Comparison of ENCODE assay signal across 22 cellular contexts in the genomic region with DNA sequence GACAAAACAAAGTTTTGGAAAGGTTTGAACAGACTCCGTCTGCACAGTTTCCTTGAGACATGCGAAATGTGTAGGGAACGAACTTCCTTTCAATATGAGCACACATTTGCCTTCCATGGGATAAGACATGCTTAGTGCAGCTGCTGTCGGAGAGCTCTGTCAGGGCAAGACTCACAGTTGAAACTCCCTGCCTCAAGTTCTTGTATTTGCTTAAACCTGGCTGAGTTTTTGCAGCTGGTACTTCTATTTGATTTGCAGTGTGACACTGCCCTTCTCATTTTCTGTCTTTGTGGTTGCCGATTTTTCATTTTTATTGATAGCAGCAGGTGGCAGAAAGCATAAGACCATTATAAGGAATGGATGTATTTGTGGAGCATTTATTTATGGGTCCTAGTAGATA. TPM values are rescaled to one million over a fixed set of nuclear protein-coding genes. Genes with fewer than 3 reads are reported as not detected.
DNase-seq lines count a peak whose midpoint lies in the region; ATAC-seq and TF ChIP-seq lines count a peak whose summit lies in the region.
"Had no signal": no experiment of that assay in that cellular context is flagged by ENCODE, and none has a peak within 500 bp of the region (broad histone marks: within the 10 kb centered on the region; RNA-seq: fewer than 3 reads in every experiment).

No MANE protein-coding gene starts in this region.

- no peaks in the 10 kb centered on the region for H3K27me3 Mint-ChIP-seq in MCF 10A (ENCODE audit: insufficient read depth, unreplicated experiment)
- H3K27me3 Mint-ChIP-seq: CD4-positive, alpha-beta memory T cell; progenitor cell of endocrine pancreas; stimulated activated naive CD8-positive, alpha-beta T cell treated with anti-CD3 and anti-CD28 coated beads, Interleukin-15, Interleukin-2, amounts not matched to agents 100 ng/mL and 50 ng/mL, for 24 hours had no signal

- H3K4me1 ChIP-seq in breast epithelium (no peaks in the 10 kb centered on the region), SJCRH30 (peaks cover 12% of the 10 kb centered on the region)
- H3K4me1 ChIP-seq: upper lobe of left lung had no signal

- CTCF ChIA-PET in MCF 10A (lab: Yijun Ruan, JAX) = interaction anchor here (0.5 to 1.0 kb wide), 5 partner anchors 11 to 138 kb away, joined by 3 to 4 read pairs (median 4); no protein-coding TSS in a partner anchor
- CTCF ChIA-PET in HEK293T (lab: Yijun Ruan, JAX) = no interaction called here

- no peaks in the 10 kb centered on the region for H3K9me3 Mint-ChIP-seq in MCF 10A (ENCODE audit: unreplicated experiment)
- H3K9me3 Mint-ChIP-seq: CD4-positive, alpha-beta memory T cell; stimulated activated naive CD8-positive, alpha-beta T cell treated with anti-CD3 and anti-CD28 coated beads, Interleukin-15, Interleukin-2, amounts not matched to agents 100 ng/mL and 50 ng/mL, for 24 hours had no signal

- H3K27ac ChIP-seq in breast epithelium (no peak overlapping the region), SJCRH30 (peak overlapping the region; percentile 87)
- H3K27ac ChIP-seq: upper lobe of left lung had no signal

- intact Hi-C loops in MCF 10A (cut with micrococcal nuclease) (no loop called here), breast epithelium (cut with DNase I; ENCODE audit: low total_unique reads) (loop anchor here (5.0 kb wide), 1 partner anchor 551 kb away; no protein-coding TSS in a partner anchor), left colon (cut with DNase I, micrococcal nuclease) (no loop called here)

- no peaks in the 10 kb centered on the region for H3K27me3 ChIP-seq in breast epithelium
- no peaks in the 10 kb centered on the region for H3K27me3 ChIP-seq in SJCRH30
- H3K27me3 ChIP-seq: upper lobe of left lung had no signal

- H3K4me3 ChIP-seq in breast epithelium (no peak overlapping the region), SJCRH30 (peak overlapping the region; percentile 47)
- H3K4me3 ChIP-seq: upper lobe of left lung had no signal

- no peak for TF ChIP-seq POLR2A in breast epithelium (IDR thresholded peaks at IDR 0.05)

- H3K9me3 ChIP-seq in breast epithelium (no peaks in the 10 kb centered on the region), SJCRH30 (replicated peaks) (no peaks in the 10 kb centered on the region; the same call in 1 of the 2 replicates)
- H3K9me3 ChIP-seq: upper lobe of left lung had no signal

- POLR2A ChIA-PET in MCF 10A (lab: Yijun Ruan, JAX) (no interaction called here), HEK293T (lab: Yijun Ruan, JAX) (interaction anchor here (0.6 kb wide), 1 partner anchor 550 kb away, joined by 3 read pairs; no protein-coding TSS in a partner anchor)

- H3K36me3 ChIP-seq in breast epithelium (no peaks in the 10 kb centered on the region), SJCRH30 (no peaks in the 10 kb centered on the region)
- H3K36me3 ChIP-seq: upper lobe of left lung had no signal

- no TSS peak for BruUV-seq in MCF 10A (replicated peaks; lab: Mats Ljungman, UMichigan)

- H3K36me3 Mint-ChIP-seq in MCF 10A (ENCODE audit: insufficient read depth, unreplicated experiment) = peaks cover 12% of the 10 kb centered on the region
- H3K36me3 Mint-ChIP-seq: CD4-positive, alpha-beta memory T cell had no signal

- H3K4me3 Mint-ChIP-seq in MCF 10A (ENCODE audit: unreplicated experiment) = no peak overlapping the region
- H3K4me3 Mint-ChIP-seq: activated CD8-positive, alpha-beta T cell treated with anti-CD3 and anti-CD28 coated beads, Interleukin-2, amount 10 ng/mL, durations not matched to agents 7 days and 5 days; activated T-cell treated with anti-CD3 and anti-CD28 coated beads, Interleukin-2, amount 50 U/mL, for 72 hours; CD4-positive, alpha-beta memory T cell; stimulated activated naive CD8-positive, alpha-beta T cell treated with anti-CD3 and anti-CD28 coated beads, Interleukin-15, Interleukin-2, amounts not matched to agents 100 ng/mL and 50 ng/mL, for 24 hours had no signal

- ATAC-seq in left colon = peak; percentile 54
- no peak for ATAC-seq in GM19463 (IDR thresholded peaks at IDR 0.05; ENCODE audit: unreplicated experiment)
- ATAC-seq in HG03565 (IDR thresholded peaks at IDR 0.05; ENCODE audit: unreplicated experiment) = no peak
- ATAC-seq: activated CD8-positive, alpha-beta T cell treated with anti-CD3 and anti-CD28 coated beads, Interleukin-2, amount 10 ng/mL, durations not matched to agents 7 days and 5 days; activated T-cell treated with anti-CD3 and anti-CD28 coated beads, Interleukin-2, amount 50 U/mL, for 72 hours had no signal

- no peak for TF ChIP-seq CTCF in MCF 10A (IDR thresholded peaks at IDR 0.05; ENCODE audit: unreplicated experiment)
- TF ChIP-seq CTCF in breast epithelium (IDR thresholded peaks at IDR 0.05) = no peak

- H3K27ac Mint-ChIP-seq in MCF 10A (ENCODE audit: low read depth, unreplicated experiment) = peak overlapping the region; percentile 23
- H3K27ac Mint-ChIP-seq: activated CD8-positive, alpha-beta T cell treated with anti-CD3 and anti-CD28 coated beads, Interleukin-2, amount 10 ng/mL, durations not matched to agents 7 days and 5 days; activated T-cell treated with anti-CD3 and anti-CD28 coated beads, Interleukin-2, amount 50 U/mL, for 72 hours; progenitor cell of endocrine pancreas; stimulated activated naive CD8-positive, alpha-beta T cell treated with anti-CD3 and anti-CD28 coated beads, Interleukin-15, Interleukin-2, amounts not matched to agents 100 ng/mL and 50 ng/mL, for 24 hours had no signal

- DNase-seq in MCF 10A (ENCODE audit: unreplicated experiment) (no peak), breast epithelium (ENCODE audit: low spot score in 2 of 2) (no peak), SJCRH30 (peak; percentile 89 to 97), left colon (no peak), NCI-H128 (lab: John Stamatoyannopoulos, UW; ENCODE audit: unreplicated experiment) (no peak), HEK293T (ENCODE audit: extremely low spot score) (no peak)
- DNase-seq: ACHN; activated CD8-positive, alpha-beta T cell treated with anti-CD3 and anti-CD28 coated beads, Interleukin-2, amount 10 ng/mL, durations not matched to agents 7 days and 5 days; activated T-cell treated with anti-CD3 and anti-CD28 coated beads, Interleukin-2, amount 50 U/mL, for 72 hours; CD4-positive, alpha-beta memory T cell; effector CD4-positive, alpha-beta T cell; hypothalamus; KG1; NCI-H1417 treated with DMSO at 0.1 percent for 48 hours; RPMI8226; T-helper 1 cell; upper lobe of left lung had no signal

- peaks cover 3% of the 10 kb centered on the region for H3K4me1 Mint-ChIP-seq in MCF 10A (ENCODE audit: insufficient read depth, unreplicated experiment)

TF ChIP-seq in HEK293T, 16 proteins besides CTCF, POLR2A, EP300 and RAD21:
- TF ChIP-seq ARNT (IDR thresholded peaks at IDR 0.05) (no peak), CTBP1 (IDR thresholded peaks at IDR 0.05; ENCODE audit: borderline replicate concordance) (no peak), FOXK2 (IDR thresholded peaks at IDR 0.05) (no peak), L3MBTL2 (conservative IDR thresholded peaks at IDR 0.05) (no peak), ELF4 (IDR thresholded peaks at IDR 0.05) (no peak), ZNF384 (IDR thresholded peaks at IDR 0.05) (no peak)

RNA-seq across cellular contexts. Expression of a gene that starts 18.2 kb away (rescaled TPM):
- total RNA-seq in MCF 10A (2022) (not detected in 2 replicates), breast epithelium (10 to 100 TPM in 1 of 3 donors, 1 to 10 TPM in 2; 5.0 to 16.4 (median 9.7) TPM), left colon (1 to 10 TPM; 2.8 to 4.2 TPM)
- total RNA-seq in SJCRH30 (2014; rRNA removed; shearing (Covaris generic)) = not detected in 2 replicates
- total RNA-seq: Daoy had no signal

Comparison
In these comparisons a context has a peak if more than half of its experiments do, and no peak if none do; other contexts are left out.
1. DNase-seq: peak in SJCRH30 (2 of 2); none in MCF 10A (single experiment), breast epithelium (0 of 2), left colon (0 of 2), NCI-H128 (single experiment) and HEK293T (single experiment).